In genomic region chr7:22373911-22374310, GRCh38 we compare ENCODE assay signal across 1 cellular context.
TF ChIP-seq lines count a peak whose summit lies in the region.

No MANE protein-coding gene starts in this region.

TF ChIP-seq in K562, 482 proteins besides CTCF, POLR2A, EP300 and RAD21 (continued from another document):
- TF ChIP-seq MLLT1 (IDR thresholded peaks at IDR 0.05), result no peak
- TF ChIP-seq NR2C2 (CRISPR knock-in tag; IDR thresholded peaks at IDR 0.05), result no peak
- TF ChIP-seq NR2C2 (tag; IDR thresholded peaks at IDR 0.05), result peak; percentile 58
- no peak for TF ChIP-seq CREB1 (IDR thresholded peaks at IDR 0.05)
- TF ChIP-seq CREB1 (CRISPR knock-in tag; IDR thresholded peaks at IDR 0.05), result no peak
- TF ChIP-seq SIRT6 (IDR thresholded peaks at IDR 0.05; ENCODE audit: low read depth, low read length), result no peak
- TF ChIP-seq HCFC1 (IDR thresholded peaks at IDR 0.05; ENCODE audit: low read depth, low read length), result no peak
- no peak for TF ChIP-seq CEBPB (tag; IDR thresholded peaks at IDR 0.05)
- no peak for TF ChIP-seq SMAD3 (CRISPR knock-in tag; conservative IDR thresholded peaks at IDR 0.05)
- TF ChIP-seq NFIC (IDR thresholded peaks at IDR 0.05), result peak; percentile 63
- TF ChIP-seq ZNF764 (CRISPR knock-in tag; IDR thresholded peaks at IDR 0.05; ENCODE audit: low read depth), result no peak
- peak; percentile 33 for TF ChIP-seq ATF7 (IDR thresholded peaks at IDR 0.05)
- no peak for TF ChIP-seq CREB3L1 (IDR thresholded peaks at IDR 0.05; ENCODE audit: borderline replicate concordance, low read depth)
- peak in 1 of 2 experiments; percentile 58; a peak in 1 of 4 replicates for TF ChIP-seq RCOR1 (IDR thresholded peaks at IDR 0.05; ENCODE audit: borderline replicate concordance in 1 of 2, low read depth in 2 of 2, low read length in 2 of 2)
- no peak for TF ChIP-seq TFAM (CRISPR knock-in tag; conservative IDR thresholded peaks at IDR 0.05)
- no peak for TF ChIP-seq ZNF707 (CRISPR knock-in tag; conservative IDR thresholded peaks at IDR 0.05)
- no peak for TF ChIP-seq POLR3A (IDR thresholded peaks at IDR 0.05; ENCODE audit: borderline replicate concordance, extremely low read depth, insufficient read depth, insufficient read length)
- 0 out of 2 replicates have a peak, but pooled peaks have one; percentile 13 for TF ChIP-seq TOE1 (IDR thresholded peaks at IDR 0.05; ENCODE audit: borderline replicate concordance)
- no peak for TF ChIP-seq TOE1 (CRISPR knock-in tag; IDR thresholded peaks at IDR 0.05; ENCODE audit: borderline replicate concordance, low read depth)
- TF ChIP-seq ZNF24 (IDR thresholded peaks at IDR 0.05), result no peak
- TF ChIP-seq THRA (IDR thresholded peaks at IDR 0.05), result 0 out of 2 replicates have a peak, but pooled peaks have one; percentile 40
- no peak for TF ChIP-seq ZBTB12 (CRISPR knock-in tag; IDR thresholded peaks at IDR 0.05)
- peak; percentile 13; the same call in 1 of the 2 replicates for TF ChIP-seq JUND (IDR thresholded peaks at IDR 0.05; ENCODE audit: borderline replicate concordance, low read depth, low read length)
- no peak; the same call in 2 of the 3 replicates for TF ChIP-seq JUND (tag; IDR thresholded peaks at IDR 0.05; ENCODE audit: borderline replicate concordance, low read depth, low read length)
